Comparison of ENCODE assay signal across 20 cellular contexts in the genomic region with DNA sequence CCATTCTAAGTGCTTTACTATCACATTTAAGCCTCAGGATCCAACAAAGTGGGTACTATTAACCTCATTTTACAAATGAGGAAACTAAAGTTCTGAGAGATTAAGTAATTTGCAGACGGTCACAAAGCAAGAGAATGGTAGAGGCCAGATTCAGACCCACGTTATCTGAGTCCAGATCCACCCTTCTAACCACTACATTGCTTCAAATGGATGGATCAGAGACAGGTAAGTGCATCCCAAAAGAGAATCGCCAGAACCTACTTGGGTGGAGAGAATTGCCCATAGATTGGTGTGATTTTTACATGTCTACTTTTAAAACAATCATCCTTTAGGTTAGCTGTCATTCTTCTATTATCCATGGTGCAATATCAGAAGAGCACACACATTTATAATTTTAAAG.
"Had no signal": no experiment of that assay in that cellular context is flagged by ENCODE, and none has a peak within 500 bp of the region (broad histone marks: within the 10 kb centered on the region; RNA-seq: fewer than 3 reads in every experiment).

No MANE protein-coding gene starts in this region.

- H3K27ac ChIP-seq: ascending aorta, brain microvascular endothelial cell, epithelial cell of prostate, heart left ventricle, neural progenitor cell, tibial nerve had no signal

- H3K27me3 Mint-ChIP-seq: activated CD4-positive, alpha-beta memory T cell treated with anti-CD3 and anti-CD28 coated beads, Interleukin-2, amount 10 ng/mL, durations not matched to agents 7 days and 5 days; effector memory CD8-positive, alpha-beta T cell; memory B cell had no signal

- H3K9ac ChIP-seq: neural progenitor cell had no signal

- H3K4me3 ChIP-seq: ascending aorta, heart left ventricle, mucosa of descending colon, neural progenitor cell, tibial nerve had no signal

- H3K4me2 ChIP-seq: neural progenitor cell had no signal

- H3K27me3 ChIP-seq: ascending aorta, brain microvascular endothelial cell, heart left ventricle, tibial nerve had no signal

- H3K9me3 ChIP-seq: ascending aorta, heart left ventricle, mucosa of descending colon, tibial nerve had no signal

- H2AFZ ChIP-seq: neural progenitor cell had no signal

- ATAC-seq: activated naive CD4-positive, alpha-beta T cell treated with anti-CD3 and anti-CD28 coated beads, Interleukin-2, amount 50 U/mL, for 72 hours; heart left ventricle; left colon; mucosa of descending colon; sciatic nerve had no signal

- H3K36me3 Mint-ChIP-seq: memory B cell had no signal

- H3K9me3 Mint-ChIP-seq: activated CD4-positive, alpha-beta memory T cell treated with anti-CD3 and anti-CD28 coated beads, Interleukin-2, amount 10 ng/mL, durations not matched to agents 7 days and 5 days; activated naive CD4-positive, alpha-beta T cell treated with anti-CD3 and anti-CD28 coated beads, Interleukin-2, amount 50 U/mL, for 72 hours; effector memory CD8-positive, alpha-beta T cell; memory B cell; neural progenitor cell had no signal

- H3K27ac Mint-ChIP-seq: activated CD4-positive, alpha-beta memory T cell treated with anti-CD3 and anti-CD28 coated beads, Interleukin-2, amount 10 ng/mL, durations not matched to agents 7 days and 5 days; memory B cell; neural progenitor cell had no signal

- H3K36me3 ChIP-seq: ascending aorta, brain microvascular endothelial cell, heart left ventricle, neural progenitor cell, tibial nerve had no signal

- H3K4me3 Mint-ChIP-seq: activated CD4-positive, alpha-beta memory T cell treated with anti-CD3 and anti-CD28 coated beads, Interleukin-2, amount 10 ng/mL, durations not matched to agents 7 days and 5 days; memory B cell; neural progenitor cell had no signal

- DNase-seq: activated CD4-positive, alpha-beta memory T cell treated with anti-CD3 and anti-CD28 coated beads, Interleukin-2, amount 10 ng/mL, durations not matched to agents 7 days and 5 days; activated CD4-positive, alpha-beta T cell treated with anti-CD3 and anti-CD28 coated beads for 48 hours; activated T-cell treated with anti-CD3 and anti-CD28 coated beads for 4 hours; brain microvascular endothelial cell; dorsolateral prefrontal cortex; effector memory CD8-positive, alpha-beta T cell; heart left ventricle; left colon; mucosa of descending colon; posterior cingulate gyrus; small intestine; stimulated activated CD4-positive, alpha-beta T cell treated with anti-CD3 and anti-CD28 coated beads, Interleukin-4, amount 100 ng/mL, for 1 hour; stimulated activated naive CD4-positive, alpha-beta T cell treated with Interleukin-2 at 50 U/mL for 16 hours had no signal
